Comparison of ENCODE assay signal across 9 cellular contexts in genomic region chr1:154420961-154421924, GRCh38. TPM values are rescaled to one million over a fixed set of nuclear protein-coding genes. Genes with fewer than 3 reads are reported as not detected.
DNase-seq lines count a peak whose midpoint lies in the region; ATAC-seq and TF ChIP-seq lines count a peak whose summit lies in the region.
"Had no signal": no experiment of that assay in that cellular context is flagged by ENCODE, and none has a peak within 500 bp of the region (broad histone marks: within the 10 kb centered on the region; RNA-seq: fewer than 3 reads in every experiment).

No MANE protein-coding gene starts in this region.

- DNase-seq in left cardiac atrium (peak; percentile 6), cardiac septum (ENCODE audit: low spot score) (no peak), coronary artery (ENCODE audit: low spot score) (no peak), uterus (no peak), chondrocyte (ENCODE audit: low spot score) (no peak), iPS-NIHi7 (ENCODE audit: extremely low spot score) (no peak), NCI-H128 (lab: John Stamatoyannopoulos, UW; ENCODE audit: unreplicated experiment) (no peak)
- DNase-seq: NCI-H2029 treated with DMSO at 0.1 percent for 48 hours had no signal

- TF ChIP-seq POLR2A in uterus (IDR thresholded peaks at IDR 0.05), result no peak

- H3K4me3 Mint-ChIP-seq in nephron, result no peak overlapping the region
- H3K4me3 Mint-ChIP-seq in chondrocyte (ENCODE audit: unreplicated experiment), result no peak overlapping the region

- H3K4me1 ChIP-seq in uterus, result peaks cover 30 to 33% of the 10 kb centered on the region in 2 donors

- H3K27ac Mint-ChIP-seq in nephron, result peak overlapping the region in 2 of 3 experiments; percentile 47 to 65
- H3K27ac Mint-ChIP-seq in chondrocyte (ENCODE audit: unreplicated experiment), result no peak overlapping the region

- no peaks in the 10 kb centered on the region for H3K9me3 Mint-ChIP-seq in nephron
- no peaks in the 10 kb centered on the region for H3K9me3 Mint-ChIP-seq in chondrocyte (ENCODE audit: low read depth)

- ATAC-seq in left cardiac atrium, result no peak

- H3K36me3 Mint-ChIP-seq in nephron (ENCODE audit: low read depth), result no peaks in the 10 kb centered on the region
- no peaks in the 10 kb centered on the region for H3K36me3 Mint-ChIP-seq in chondrocyte (ENCODE audit: low read depth)

- intact Hi-C loops in left cardiac atrium (cut with DNase I), result no loop called here
- intact Hi-C loops in cardiac septum (cut with DNase I), result no loop called here
- intact Hi-C loops in uterus (cut with DNase I; ENCODE audit: low total_unique reads), result no loop called here

- H3K27ac ChIP-seq in coronary artery (peak overlapping the region; percentile 99), uterus (peak overlapping the region; percentile 93 to 99)

- no peaks in the 10 kb centered on the region for H3K27me3 ChIP-seq in uterus

- H3K9me3 ChIP-seq in uterus, result no peaks in the 10 kb centered on the region

- TF ChIP-seq CTCF in coronary artery (IDR thresholded peaks at IDR 0.05) (no peak), nephron (IDR thresholded peaks at IDR 0.05; ENCODE audit: unreplicated experiment in 3 of 3) (no peak), uterus (IDR thresholded peaks at IDR 0.05) (no peak), chondrocyte (IDR thresholded peaks at IDR 0.05) (no peak)

- no peak overlapping the region for H3K4me3 ChIP-seq in coronary artery
- H3K4me3 ChIP-seq in uterus, result no peak overlapping the region

- H3K36me3 ChIP-seq in uterus, result no peaks in the 10 kb centered on the region

- peaks cover 7% of the 10 kb centered on the region for H3K27me3 Mint-ChIP-seq in nephron (ENCODE audit: low read depth)
- H3K27me3 Mint-ChIP-seq in chondrocyte (ENCODE audit: low read depth), result no peaks in the 10 kb centered on the region

- H3K4me1 Mint-ChIP-seq in nephron (peaks cover 59% of the 10 kb centered on the region), chondrocyte (ENCODE audit: low read depth) (peaks cover 59% of the 10 kb centered on the region)

RNA-seq across cellular contexts. Expression of gene IL6R, which starts 16.1 kb away (rescaled TPM):
- total RNA-seq in left cardiac atrium (10 to 100 TPM; 11.2 to 11.4 TPM), cardiac septum (5.2 TPM), uterus (10 to 100 TPM in 3 of 4 donors, 1 to 10 TPM in 1; 9.7 to 28.2 (median 17.1) TPM), chondrocyte (1.1 to 1.4 TPM (median 1.3 TPM) in 3 replicates)
